In the genomic region with DNA sequence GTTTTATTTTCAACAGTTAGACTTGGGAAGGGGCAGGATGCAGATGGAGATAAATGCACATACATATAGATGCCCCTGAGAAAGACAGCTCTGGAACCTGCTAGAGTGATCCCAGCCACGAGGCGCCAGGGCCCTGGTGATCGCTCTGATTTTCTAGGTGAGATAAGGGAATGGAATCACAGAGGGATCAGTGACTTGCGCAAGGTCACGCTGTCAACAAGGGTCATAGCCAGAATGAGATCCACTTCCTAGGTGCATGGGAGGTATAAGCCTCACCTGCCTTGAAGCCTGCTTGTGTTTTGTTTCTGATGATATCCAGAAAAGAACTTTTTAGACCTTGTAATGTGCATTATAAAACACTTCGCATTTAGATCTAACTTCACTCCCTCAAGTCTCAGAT, we compare ENCODE assay signal across 2 cellular contexts.
TF ChIP-seq lines count a peak whose summit lies in the region.

No MANE protein-coding gene starts in this region.

TF ChIP-seq in liver, 16 proteins besides CTCF, POLR2A, EP300 and RAD21:
- TF ChIP-seq FOXA1 (IDR thresholded peaks at IDR 0.05) (no peak), SP1 (IDR thresholded peaks at IDR 0.05) (no peak), EGR1 (IDR thresholded peaks at IDR 0.05; ENCODE audit: low read depth in 2 of 2) (no peak), FOXA2 (IDR thresholded peaks at IDR 0.05) (peak; percentile 59), YY1 (IDR thresholded peaks at IDR 0.05) (peak; percentile 66), RXRA (IDR thresholded peaks at IDR 0.05) (peak; percentile 51 to 74), HNF4A (conservative IDR thresholded peaks at IDR 0.05) (peak in 1 of 2 donors; percentile 44)
- TF ChIP-seq, protein P1, sequence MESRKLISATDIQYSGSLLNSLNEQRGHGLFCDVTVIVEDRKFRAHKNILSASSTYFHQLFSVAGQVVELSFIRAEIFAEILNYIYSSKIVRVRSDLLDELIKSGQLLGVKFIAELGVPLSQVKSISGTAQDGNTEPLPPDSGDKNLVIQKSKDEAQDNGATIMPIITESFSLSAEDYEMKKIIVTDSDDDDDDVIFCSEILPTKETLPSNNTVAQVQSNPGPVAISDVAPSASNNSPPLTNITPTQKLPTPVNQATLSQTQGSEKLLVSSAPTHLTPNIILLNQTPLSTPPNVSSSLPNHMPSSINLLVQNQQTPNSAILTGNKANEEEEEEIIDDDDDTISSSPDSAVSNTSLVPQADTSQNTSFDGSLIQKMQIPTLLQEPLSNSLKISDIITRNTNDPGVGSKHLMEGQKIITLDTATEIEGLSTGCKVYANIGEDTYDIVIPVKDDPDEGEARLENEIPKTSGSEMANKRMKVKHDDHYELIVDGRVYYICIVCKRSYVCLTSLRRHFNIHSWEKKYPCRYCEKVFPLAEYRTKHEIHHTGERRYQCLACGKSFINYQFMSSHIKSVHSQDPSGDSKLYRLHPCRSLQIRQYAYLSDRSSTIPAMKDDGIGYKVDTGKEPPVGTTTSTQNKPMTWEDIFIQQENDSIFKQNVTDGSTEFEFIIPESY (IDR thresholded peaks at IDR 0.05) = peak; percentile 43
- TF ChIP-seq, protein P2, sequence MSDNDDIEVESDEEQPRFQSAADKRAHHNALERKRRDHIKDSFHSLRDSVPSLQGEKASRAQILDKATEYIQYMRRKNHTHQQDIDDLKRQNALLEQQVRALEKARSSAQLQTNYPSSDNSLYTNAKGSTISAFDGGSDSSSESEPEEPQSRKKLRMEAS (IDR thresholded peaks at IDR 0.05) = peak; percentile 89
- TF ChIP-seq, protein P3, sequence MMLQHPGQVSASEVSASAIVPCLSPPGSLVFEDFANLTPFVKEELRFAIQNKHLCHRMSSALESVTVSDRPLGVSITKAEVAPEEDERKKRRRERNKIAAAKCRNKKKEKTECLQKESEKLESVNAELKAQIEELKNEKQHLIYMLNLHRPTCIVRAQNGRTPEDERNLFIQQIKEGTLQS (IDR thresholded peaks at IDR 0.05) = no peak

TF ChIP-seq in HepG2, 621 proteins besides CTCF, POLR2A, EP300 and RAD21:
- TF ChIP-seq, protein P4, sequence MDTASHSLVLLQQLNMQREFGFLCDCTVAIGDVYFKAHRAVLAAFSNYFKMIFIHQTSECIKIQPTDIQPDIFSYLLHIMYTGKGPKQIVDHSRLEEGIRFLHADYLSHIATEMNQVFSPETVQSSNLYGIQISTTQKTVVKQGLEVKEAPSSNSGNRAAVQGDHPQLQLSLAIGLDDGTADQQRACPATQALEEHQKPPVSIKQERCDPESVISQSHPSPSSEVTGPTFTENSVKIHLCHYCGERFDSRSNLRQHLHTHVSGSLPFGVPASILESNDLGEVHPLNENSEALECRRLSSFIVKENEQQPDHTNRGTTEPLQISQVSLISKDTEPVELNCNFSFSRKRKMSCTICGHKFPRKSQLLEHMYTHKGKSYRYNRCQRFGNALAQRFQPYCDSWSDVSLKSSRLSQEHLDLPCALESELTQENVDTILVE (CRISPR knock-in tag; IDR thresholded peaks at IDR 0.05) = no peak
- TF ChIP-seq PCBP1 (IDR thresholded peaks at IDR 0.05; ENCODE audit: borderline replicate concordance, low read depth, low read length) = no peak
- no peak for TF ChIP-seq SP4 (CRISPR knock-in tag; IDR thresholded peaks at IDR 0.05)
- TF ChIP-seq ZNF101 (CRISPR knock-in tag; IDR thresholded peaks at IDR 0.05; ENCODE audit: borderline replicate concordance, low read depth) = no peak
- no peak for TF ChIP-seq MZF1 (CRISPR knock-in tag; IDR thresholded peaks at IDR 0.05; ENCODE audit: borderline replicate concordance)
- no peak for TF ChIP-seq CHD4 (IDR thresholded peaks at IDR 0.05; ENCODE audit: borderline replicate concordance, low read length)
- no peak for TF ChIP-seq ZFP36L2 (CRISPR knock-in tag; IDR thresholded peaks at IDR 0.05)
- no peak for TF ChIP-seq PPARG (CRISPR knock-in tag; conservative IDR thresholded peaks at IDR 0.05)
- no peak for TF ChIP-seq ZNF260 (CRISPR knock-in tag; IDR thresholded peaks at IDR 0.05; ENCODE audit: borderline replicate concordance, low read depth)
